Comparison of ENCODE assay signal across 17 cellular contexts in genomic region chr15:60793656-60794055, GRCh38.
"Had no signal": no experiment of that assay in that cellular context is flagged by ENCODE, and none has a peak within 500 bp of the region (broad histone marks: within the 10 kb centered on the region; RNA-seq: fewer than 3 reads in every experiment).

No MANE protein-coding gene starts in this region.

- ATAC-seq: effector memory CD8-positive, alpha-beta T cell; left colon; stimulated activated naive B cell treated with anti-CD40 and anti-IgM and Interleukin-4, amounts not matched to agents 10 μg/mL and 1 μg/mL and 100 μg/mL, for 72 hours had no signal

- H3K9me3 ChIP-seq: ovary had no signal

- H3K4me1 ChIP-seq: tibial artery, uterus had no signal

- H3K4me1 Mint-ChIP-seq: neural crest cell had no signal

- H3K27ac Mint-ChIP-seq: activated naive CD8-positive, alpha-beta T cell treated with anti-CD3 and anti-CD28 coated beads for 36 hours; stimulated activated naive B cell treated with anti-CD40 and anti-IgM and Interleukin-4, amounts not matched to agents 10 μg/mL and 1 μg/mL and 100 μg/mL, for 72 hours had no signal

- H3K4me3 ChIP-seq: ovary, tibial artery, uterus had no signal

- DNase-seq: activated CD4-positive, alpha-beta T cell treated with anti-CD3 and anti-CD28 coated beads, Interleukin-2, amount 50 U/mL, for 48 hours; activated gamma-delta T cell; activated naive CD8-positive, alpha-beta T cell treated with anti-CD3 and anti-CD28 coated beads for 36 hours; activated T-cell treated with anti-CD3 and anti-CD28 coated beads, Interleukin-2, amount 50 U/mL, for 48 hours; anterior cingulate cortex; dermis blood vessel endothelial cell; effector memory CD8-positive, alpha-beta T cell; foreskin melanocyte; left colon; ovary; stimulated activated CD4-positive, alpha-beta T cell treated with anti-CD3 and anti-CD28 coated beads, Interleukin-2, amount 100 ng/mL, for 48 hours; stimulated activated naive B cell treated with anti-CD40 and anti-IgM and Interleukin-4, amounts not matched to agents 10 μg/mL and 1 μg/mL and 100 μg/mL, for 72 hours; SW 1271; T1000; tibial artery; uterus had no signal

- H3K27ac ChIP-seq: ovary, tibial artery, uterus had no signal

- H3K27me3 Mint-ChIP-seq: activated naive CD8-positive, alpha-beta T cell treated with anti-CD3 and anti-CD28 coated beads for 36 hours; effector memory CD8-positive, alpha-beta T cell had no signal

- H3K4me3 Mint-ChIP-seq: activated naive CD8-positive, alpha-beta T cell treated with anti-CD3 and anti-CD28 coated beads for 36 hours; effector memory CD8-positive, alpha-beta T cell; neural crest cell; stimulated activated naive B cell treated with anti-CD40 and anti-IgM and Interleukin-4, amounts not matched to agents 10 μg/mL and 1 μg/mL and 100 μg/mL, for 72 hours had no signal

- H3K27me3 ChIP-seq: ovary, tibial artery, uterus had no signal

- H3K36me3 Mint-ChIP-seq: stimulated activated naive B cell treated with anti-CD40 and anti-IgM and Interleukin-4, amounts not matched to agents 10 μg/mL and 1 μg/mL and 100 μg/mL, for 72 hours had no signal

- H3K36me3 ChIP-seq: ovary, tibial artery, uterus had no signal
